11 cellular contexts compared by ENCODE assay signal in genomic region chr1:159779403-159779851, GRCh38. TPM values are rescaled to one million over a fixed set of nuclear protein-coding genes. Genes with fewer than 3 reads are reported as not detected.
DNase-seq lines count a peak whose midpoint lies in the region; ATAC-seq and TF ChIP-seq lines count a peak whose summit lies in the region.
"Had no signal": no experiment of that assay in that cellular context is flagged by ENCODE, and none has a peak within 500 bp of the region (broad histone marks: within the 10 kb centered on the region; RNA-seq: fewer than 3 reads in every experiment).

No MANE protein-coding gene starts in this region.

- peak; percentile 66 for DNase-seq in A172 (ENCODE audit: low spot score)
- DNase-seq in HCEC 1CT, result peak; percentile 84
- peak; percentile 36 for DNase-seq in mammary epithelial cell
- no peak for DNase-seq in naive B cell
- DNase-seq in stomach, result no peak
- no peak for DNase-seq in retina
- no peak for DNase-seq in DMS53 treated with DMSO at 0.1 percent for 48 hours (lab: John Stamatoyannopoulos, UW; ENCODE audit: unreplicated experiment)
- no peak for DNase-seq in superior temporal gyrus (ENCODE audit: extremely low spot score)
- DNase-seq: islet precursor cell, NCI-H2107, SHP77 had no signal

- H3K9me3 ChIP-seq in mammary epithelial cell (replicated peaks; ENCODE audit: insufficient read depth, low read length) (no peaks in the 10 kb centered on the region), stomach (no peaks in the 10 kb centered on the region)

- no peak overlapping the region for H3K4me2 ChIP-seq in mammary epithelial cell (ENCODE audit: insufficient read depth, low read depth, low read length)

- no peak overlapping the region for H3K4me3 ChIP-seq in mammary epithelial cell (replicated peaks in 1 of 3; ENCODE audit: insufficient read depth in 1 of 3, low read depth in 2 of 3, low read length in 3 of 3)
- H3K4me3 ChIP-seq in stomach, result no peak overlapping the region

- H3K36me3 Mint-ChIP-seq in naive B cell, result no peaks in the 10 kb centered on the region

- peak overlapping the region; percentile 72 to 93 (median 86) for H3K4me3 Mint-ChIP-seq in naive B cell

- no peaks in the 10 kb centered on the region for H3K36me3 ChIP-seq in mammary epithelial cell (ENCODE audit: insufficient read depth, low read length)
- H3K36me3 ChIP-seq in stomach, result peaks cover 0 to 4% (median 0%) of the 10 kb centered on the region in 4 donors

- H3K79me2 ChIP-seq in mammary epithelial cell (ENCODE audit: insufficient read depth, low read length), result peaks cover 9% of the 10 kb centered on the region

- no peak for TF ChIP-seq POLR2A in stomach (IDR thresholded peaks at IDR 0.05)

- no peaks in the 10 kb centered on the region for H4K20me1 ChIP-seq in mammary epithelial cell (ENCODE audit: insufficient read depth, low read length)

- H2AFZ ChIP-seq in mammary epithelial cell (ENCODE audit: low read depth, low read length), result peak overlapping the region; percentile 6

- no peak overlapping the region for H3K27ac ChIP-seq in mammary epithelial cell (ENCODE audit: insufficient read depth, low read depth, low read length)
- peak overlapping the region in 2 of 5 donors; percentile 37 to 90 for H3K27ac ChIP-seq in stomach

- CTCF ChIA-PET in mammary epithelial cell (lab: Charles Lee; ENCODE audit: low non-redundant PET), result no interaction called here

- intact Hi-C loops in mammary epithelial cell (cut with micrococcal nuclease) (no loop called here), stomach (cut with DNase I; ENCODE audit: low total_unique reads) (no loop called here)

- no TSS peak for BruUV-seq in mammary epithelial cell (replicated peaks; lab: Mats Ljungman, UMichigan)

- H3K9me3 Mint-ChIP-seq in naive B cell, result no peaks in the 10 kb centered on the region

- H3K27me3 ChIP-seq in mammary epithelial cell (ENCODE audit: insufficient read depth, low read length) (no peaks in the 10 kb centered on the region), stomach (no peaks in the 10 kb centered on the region)

- peaks cover 25% of the 10 kb centered on the region for H3K4me1 ChIP-seq in mammary epithelial cell (ENCODE audit: insufficient read depth, low read length)
- H3K4me1 ChIP-seq in stomach, result peaks cover 0 to 24% (median 16%) of the 10 kb centered on the region in 4 donors

- in situ Hi-C loops in mammary epithelial cell (cut with MboI; ENCODE audit: low sequenced_read_pairs in 2 of 2), result loop anchor here in 1 of 2 donors (25.0 kb wide), 1 partner anchor 617 kb away; the partner anchor contains the start of gene CADM3

- no peak overlapping the region for H3K27ac Mint-ChIP-seq in naive B cell

- no peak for ATAC-seq in naive B cell (ENCODE audit: low read depth in 2 of 2)

- dilution Hi-C loops in mammary epithelial cell (cut with HindIII; ENCODE audit: low sequenced_read_pairs), result loop anchor here (5.0 kb wide), 1 partner anchor 228 kb away; no protein-coding TSS in a partner anchor

- H3K4me1 Mint-ChIP-seq in naive B cell, result peaks cover 13 to 29% (median 20%) of the 10 kb centered on the region in 3 donors

- no peak for TF ChIP-seq CTCF in mammary epithelial cell (conservative IDR thresholded peaks at IDR 0.05 in 1 of 2, IDR thresholded peaks at IDR 0.05 in 1 of 2; ENCODE audit: extremely low read depth in 1 of 2, insufficient read depth in 1 of 2, low read depth in 1 of 2, low read length in 2 of 2)
- no peak for TF ChIP-seq CTCF in stomach (IDR thresholded peaks at IDR 0.05)

- peaks cover 6 to 10% (median 6%) of the 10 kb centered on the region in 3 donors for H3K27me3 Mint-ChIP-seq in naive B cell

- TF ChIP-seq EP300 in stomach (IDR thresholded peaks at IDR 0.05), result no peak

- H3K9ac ChIP-seq in mammary epithelial cell (ENCODE audit: insufficient read depth, low read length), result no peak overlapping the region

- WGBS in mammary epithelial cell (ENCODE audit: low coverage, missing lambda C conversion rate), result 14% methylated on average over 2 of the region's 2 CpGs
- WGBS in stomach, 5 donors, result 64 to 75% (median 68%) methylated on average over 2 of the region's 2 CpGs

RNA-seq across cellular contexts. Expression of gene DUSP23, which starts 1.3 kb away (rescaled TPM):
- total RNA-seq in A172 (2014; rRNA removed; shearing (Covaris generic)), result 123 and 142 TPM in 2 replicates
- total RNA-seq in mammary epithelial cell (10 to 100 TPM; 32.1 to 39.5 TPM), stomach (10 to 100 TPM in 3 of 5 donors, 1 to 10 TPM in 1, not detected in 1; 3.6 to 84.3 (median 27.2) TPM)
- polyA plus RNA-seq in mammary epithelial cell (44.4 TPM), naive B cell (ENCODE audit: low read depth in 6 of 6) (10 to 100 TPM; 24.3 to 31.5 (median 28.7) TPM), stomach (100 to 1,000 TPM in 1 of 3 donors, 10 to 100 TPM in 2; 80.7 to 107 (median 86.5) TPM)
- polyA minus RNA-seq in mammary epithelial cell, result 14.7 TPM

RNA-seq across cellular contexts. Expression of gene FCRL6, which starts 22.7 kb away (rescaled TPM):
- 0.24 TPM in 1 of 2 replicates, not detected in the other for total RNA-seq in A172 (2014; rRNA removed; shearing (Covaris generic))
- total RNA-seq in mammary epithelial cell (not detected), stomach (not detected)
- polyA plus RNA-seq in mammary epithelial cell (not detected), naive B cell (ENCODE audit: low read depth in 6 of 6) (1 to 10 TPM in 1 of 6 donors, under 1 TPM in 3, not detected in 2; 0.11 to 1.2 (median 0.24) TPM), stomach (not detected)
- not detected for polyA minus RNA-seq in mammary epithelial cell

RNA-seq across cellular contexts. Expression of gene SLAMF8, which starts 47.2 kb away (rescaled TPM):
- 0.48 TPM in 1 of 2 replicates, not detected in the other for total RNA-seq in A172 (2014; rRNA removed; shearing (Covaris generic))
- total RNA-seq in mammary epithelial cell (not detected), stomach (1 to 10 TPM in 3 of 5 donors, not detected in 2; 2.0 to 4.5 (median 2.9) TPM)
- polyA plus RNA-seq in mammary epithelial cell (not detected), naive B cell (ENCODE audit: low read depth in 6 of 6) (not detected), stomach (1 to 10 TPM in 2 of 3 donors, under 1 TPM in 1; 0.76 to 3.1 (median 1.9) TPM)
- not detected for polyA minus RNA-seq in mammary epithelial cell

Comparison
In these comparisons a context has a peak if more than half of its experiments do, and no peak if none do; other contexts are left out.
1. DNase-seq: peak in A172 (single experiment), HCEC 1CT (single experiment) and mammary epithelial cell (single experiment); none in naive B cell (single experiment), stomach (single experiment), retina (single experiment), DMS53 treated with DMSO at 0.1 percent for 48 hours (single experiment) and superior temporal gyrus (single experiment).